31 cellular contexts compared by ENCODE assay signal in genomic region chr12:81375969-81376368, GRCh38.
"Had no signal": no experiment of that assay in that cellular context is flagged by ENCODE, and none has a peak within 500 bp of the region (broad histone marks: within the 10 kb centered on the region; RNA-seq: fewer than 3 reads in every experiment).

No MANE protein-coding gene starts in this region.

- H3K36me3 ChIP-seq: Peyer's patch had no signal

- ATAC-seq: PC-3, SK-N-SH treated with all-trans-retinoic acid at 6 μM for 48 hours, T-cell had no signal

- DNase-seq: Karpas-422, NCI-H1048, NCI-H1092 treated with DMSO at 0.1 percent for 48 hours, NCI-H1105 treated with DMSO at 0.1 percent for 48 hours, NCI-H1417, NCI-H1436, NCI-H146, NCI-H1694, NCI-H187, NCI-H1930, NCI-H2029 treated with DMSO at 0.1 percent for 48 hours, NCI-H2081 treated with DMSO at 0.1 percent for 48 hours, NCI-H2107, NCI-H2171, NCI-H226, NCI-H446 treated with DMSO at 0.1 percent for 48 hours, NCI-H510A, NCI-H524, NCI-H526, NCI-H69, NCI-H748 treated with DMSO at 0.1 percent for 48 hours, NCI-H82, OCI-M1, PC-3, Peyer's patch, Right ventricle myocardium superior, RPMI8226, SHP77 treated with DMSO at 0.1 percent for 48 hours, T-cell had no signal

- H3K4me3 ChIP-seq: Peyer's patch, SK-N-MC had no signal

- H3K4me1 ChIP-seq: Peyer's patch had no signal

- H3K27me3 ChIP-seq: Peyer's patch had no signal

- H3K27ac ChIP-seq: Peyer's patch, SK-N-MC had no signal

- H3K9me3 ChIP-seq: Peyer's patch had no signal
